In the genomic region with DNA sequence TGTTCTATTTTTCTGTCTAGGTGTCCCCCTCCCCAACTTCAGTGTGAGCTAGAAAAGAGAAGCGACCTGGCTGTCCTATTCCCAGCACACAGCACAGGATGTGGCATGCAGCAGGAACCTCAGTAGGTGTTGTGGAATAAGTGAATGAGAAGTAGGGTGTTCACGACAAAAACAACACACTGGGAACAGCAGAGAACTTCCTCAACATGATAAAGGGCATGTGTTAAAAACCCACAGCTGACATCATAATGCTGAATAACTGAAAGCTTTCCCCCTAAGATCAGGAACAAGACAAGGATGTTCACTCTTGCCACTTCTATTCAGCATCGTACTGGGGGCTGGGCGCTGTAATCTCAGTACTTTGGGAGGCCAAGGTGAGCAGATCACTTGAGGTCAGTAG, we compare ENCODE assay signal across 18 cellular contexts.
"Had no signal": no experiment of that assay in that cellular context is flagged by ENCODE, and none has a peak within 500 bp of the region (broad histone marks: within the 10 kb centered on the region; RNA-seq: fewer than 3 reads in every experiment).

No MANE protein-coding gene starts in this region.

- H3K4me3 ChIP-seq: ascending aorta, cardiac muscle cell, gastroesophageal sphincter, tibial artery had no signal

- H3K4me1 ChIP-seq: ascending aorta, gastroesophageal sphincter, tibial artery had no signal

- H3K4me1 Mint-ChIP-seq: activated B cell treated with CpG ODN at 0.5 μM for 24 hours; activated CD4-positive, alpha-beta T cell treated with anti-CD3 and anti-CD28 coated beads, Interleukin-2, amount 10 ng/mL, durations not matched to agents 7 days and 5 days; activated naive CD8-positive, alpha-beta T cell treated with anti-CD3 and anti-CD28 coated beads, Interleukin-2, amount 10 ng/mL, durations not matched to agents 7 days and 5 days had no signal

- DNase-seq: activated B cell treated with CpG ODN at 0.5 μM for 24 hours; activated CD4-positive, alpha-beta T cell treated with anti-CD3 and anti-CD28 coated beads, Interleukin-2, amount 10 ng/mL, durations not matched to agents 7 days and 5 days; activated gamma-delta T cell treated with Interleukin-2 at 50 U/mL for 16 hours; activated naive CD8-positive, alpha-beta T cell treated with anti-CD3 and anti-CD28 coated beads, Interleukin-2, amount 10 ng/mL, durations not matched to agents 7 days and 5 days; activated T-cell treated with anti-CD3 and anti-CD28 coated beads, Interleukin-2, amount 50 U/mL, for 24 hours; effector CD4-positive, alpha-beta T cell; immature natural killer cell; left colon; naive thymus-derived CD4-positive, alpha-beta T cell; right cardiac atrium; T1000; tibial artery had no signal

- H3K27ac ChIP-seq: ascending aorta, cardiac muscle cell, gastroesophageal sphincter, neutrophil, tibial artery had no signal

- H3K9me3 ChIP-seq: ascending aorta, neutrophil had no signal

- H3K9me3 Mint-ChIP-seq: immature natural killer cell had no signal

- ATAC-seq: gastroesophageal sphincter; left colon; naive thymus-derived CD4-positive, alpha-beta T cell; right cardiac atrium; stimulated activated effector memory CD8-positive, alpha-beta T cell treated with anti-CD3 and anti-CD28 coated beads, Interleukin-12 subunit alpha, Interleukin-12 subunit beta, amount 100 ng/mL, for 72 hours had no signal

- H3K36me3 ChIP-seq: ascending aorta, cardiac muscle cell, gastroesophageal sphincter, neutrophil, tibial artery had no signal

- H3K27ac Mint-ChIP-seq: activated B cell treated with CpG ODN at 0.5 μM for 24 hours; activated CD4-positive, alpha-beta T cell treated with anti-CD3 and anti-CD28 coated beads, Interleukin-2, amount 10 ng/mL, durations not matched to agents 7 days and 5 days; activated naive CD8-positive, alpha-beta T cell treated with anti-CD3 and anti-CD28 coated beads, Interleukin-2, amount 10 ng/mL, durations not matched to agents 7 days and 5 days; activated T-cell treated with anti-CD3 and anti-CD28 coated beads, Interleukin-2, amount 50 U/mL, for 24 hours; naive thymus-derived CD4-positive, alpha-beta T cell; progenitor cell of endocrine pancreas; stimulated activated effector memory CD8-positive, alpha-beta T cell treated with anti-CD3 and anti-CD28 coated beads, Interleukin-12 subunit alpha, Interleukin-12 subunit beta, amount 100 ng/mL, for 72 hours had no signal

- H3K4me3 Mint-ChIP-seq: activated B cell treated with CpG ODN at 0.5 μM for 24 hours; activated CD4-positive, alpha-beta T cell treated with anti-CD3 and anti-CD28 coated beads, Interleukin-2, amount 10 ng/mL, durations not matched to agents 7 days and 5 days; activated naive CD8-positive, alpha-beta T cell treated with anti-CD3 and anti-CD28 coated beads, Interleukin-2, amount 10 ng/mL, durations not matched to agents 7 days and 5 days; activated T-cell treated with anti-CD3 and anti-CD28 coated beads, Interleukin-2, amount 50 U/mL, for 24 hours; immature natural killer cell; naive thymus-derived CD4-positive, alpha-beta T cell; stimulated activated effector memory CD8-positive, alpha-beta T cell treated with anti-CD3 and anti-CD28 coated beads, Interleukin-12 subunit alpha, Interleukin-12 subunit beta, amount 100 ng/mL, for 72 hours had no signal

- H3K36me3 Mint-ChIP-seq: activated naive CD8-positive, alpha-beta T cell treated with anti-CD3 and anti-CD28 coated beads, Interleukin-2, amount 10 ng/mL, durations not matched to agents 7 days and 5 days; stimulated activated effector memory CD8-positive, alpha-beta T cell treated with anti-CD3 and anti-CD28 coated beads, Interleukin-12 subunit alpha, Interleukin-12 subunit beta, amount 100 ng/mL, for 72 hours had no signal
